ENCODE assay signal across 1 cellular context in genomic region chr3:365268-365667, GRCh38.
TF ChIP-seq lines count a peak whose summit lies in the region.

No MANE protein-coding gene starts in this region.

TF ChIP-seq in GM12878, 131 proteins besides CTCF, POLR2A, EP300 and RAD21 (continued from another document):
- TF ChIP-seq, protein P1, sequence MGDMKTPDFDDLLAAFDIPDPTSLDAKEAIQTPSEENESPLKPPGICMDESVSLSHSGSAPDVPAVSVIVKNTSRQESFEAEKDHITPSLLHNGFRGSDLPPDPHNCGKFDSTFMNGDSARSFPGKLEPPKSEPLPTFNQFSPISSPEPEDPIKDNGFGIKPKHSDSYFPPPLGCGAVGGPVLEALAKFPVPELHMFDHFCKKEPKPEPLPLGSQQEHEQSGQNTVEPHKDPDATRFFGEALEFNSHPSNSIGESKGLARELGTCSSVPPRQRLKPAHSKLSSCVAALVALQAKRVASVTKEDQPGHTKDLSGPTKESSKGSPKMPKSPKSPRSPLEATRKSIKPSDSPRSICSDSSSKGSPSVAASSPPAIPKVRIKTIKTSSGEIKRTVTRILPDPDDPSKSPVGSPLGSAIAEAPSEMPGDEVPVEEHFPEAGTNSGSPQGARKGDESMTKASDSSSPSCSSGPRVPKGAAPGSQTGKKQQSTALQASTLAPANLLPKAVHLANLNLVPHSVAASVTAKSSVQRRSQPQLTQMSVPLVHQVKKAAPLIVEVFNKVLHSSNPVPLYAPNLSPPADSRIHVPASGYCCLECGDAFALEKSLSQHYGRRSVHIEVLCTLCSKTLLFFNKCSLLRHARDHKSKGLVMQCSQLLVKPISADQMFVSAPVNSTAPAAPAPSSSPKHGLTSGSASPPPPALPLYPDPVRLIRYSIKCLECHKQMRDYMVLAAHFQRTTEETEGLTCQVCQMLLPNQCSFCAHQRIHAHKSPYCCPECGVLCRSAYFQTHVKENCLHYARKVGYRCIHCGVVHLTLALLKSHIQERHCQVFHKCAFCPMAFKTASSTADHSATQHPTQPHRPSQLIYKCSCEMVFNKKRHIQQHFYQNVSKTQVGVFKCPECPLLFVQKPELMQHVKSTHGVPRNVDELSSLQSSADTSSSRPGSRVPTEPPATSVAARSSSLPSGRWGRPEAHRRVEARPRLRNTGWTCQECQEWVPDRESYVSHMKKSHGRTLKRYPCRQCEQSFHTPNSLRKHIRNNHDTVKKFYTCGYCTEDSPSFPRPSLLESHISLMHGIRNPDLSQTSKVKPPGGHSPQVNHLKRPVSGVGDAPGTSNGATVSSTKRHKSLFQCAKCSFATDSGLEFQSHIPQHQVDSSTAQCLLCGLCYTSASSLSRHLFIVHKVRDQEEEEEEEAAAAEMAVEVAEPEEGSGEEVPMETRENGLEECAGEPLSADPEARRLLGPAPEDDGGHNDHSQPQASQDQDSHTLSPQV (IDR thresholded peaks at IDR 0.05) = no peak
- no peak for TF ChIP-seq BCL3 (IDR thresholded peaks at IDR 0.05; ENCODE audit: borderline replicate concordance, insufficient read depth, low read depth, low read length, poor library complexity, severe bottlenecking)
- TF ChIP-seq, protein P2, sequence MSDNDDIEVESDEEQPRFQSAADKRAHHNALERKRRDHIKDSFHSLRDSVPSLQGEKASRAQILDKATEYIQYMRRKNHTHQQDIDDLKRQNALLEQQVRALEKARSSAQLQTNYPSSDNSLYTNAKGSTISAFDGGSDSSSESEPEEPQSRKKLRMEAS (IDR thresholded peaks at IDR 0.05; ENCODE audit: low read depth, low read length) = no peak
- TF ChIP-seq EGR1 (IDR thresholded peaks at IDR 0.05; ENCODE audit: borderline replicate concordance in 1 of 2, low read depth in 2 of 2, low read length in 2 of 2) = no peak
- TF ChIP-seq KDM1A (IDR thresholded peaks at IDR 0.05; ENCODE audit: borderline replicate concordance) = no peak
- TF ChIP-seq FOXK2 (IDR thresholded peaks at IDR 0.05) = no peak
- no peak for TF ChIP-seq BACH1 (IDR thresholded peaks at IDR 0.05; ENCODE audit: borderline replicate concordance)
- TF ChIP-seq MYC (IDR thresholded peaks at IDR 0.05; ENCODE audit: insufficient read depth, insufficient read length, insufficient replicate concordance, low read length, severe bottlenecking) = no peak
